ENCODE assay signal across 26 cellular contexts in the genomic region with DNA sequence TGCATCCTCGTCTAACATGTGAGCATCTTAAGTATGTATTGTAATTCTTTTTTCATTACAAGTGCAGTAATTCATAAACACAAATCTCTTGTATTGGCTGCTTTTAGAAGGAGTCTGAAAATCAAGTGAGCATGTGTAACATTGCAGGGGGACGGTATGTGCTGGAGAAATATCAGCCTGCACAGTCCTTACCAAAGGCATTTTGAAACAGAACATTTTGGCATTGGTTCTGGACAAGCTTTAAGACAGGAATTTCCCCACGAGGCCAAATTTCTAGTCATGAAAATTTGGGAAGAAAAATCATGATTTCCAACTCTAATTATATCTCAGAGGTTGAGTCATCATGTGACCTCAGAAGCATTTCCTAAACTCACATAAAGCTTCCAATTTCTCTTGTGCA. TPM values are rescaled to one million over a fixed set of nuclear protein-coding genes. Genes with fewer than 3 reads are reported as not detected.
DNase-seq lines count a peak whose midpoint lies in the region; ATAC-seq and TF ChIP-seq lines count a peak whose summit lies in the region.
"Had no signal": no experiment of that assay in that cellular context is flagged by ENCODE, and none has a peak within 500 bp of the region (broad histone marks: within the 10 kb centered on the region; RNA-seq: fewer than 3 reads in every experiment).

No MANE protein-coding gene starts in this region.

- H3K4me2 ChIP-seq in mesenchymal stem cell (ENCODE audit: low read length, poor library complexity, severe bottlenecking): no peak overlapping the region
- H3K4me2 ChIP-seq: KMS-11 had no signal

- no peaks in the 10 kb centered on the region for H3K36me3 ChIP-seq in mesenchymal stem cell (ENCODE audit: control insufficient read depth in 1 of 2, insufficient read depth in 2 of 2, low read depth in 1 of 2, low read length in 2 of 2)
- H3K36me3 ChIP-seq: ascending aorta, thyroid gland had no signal

- no peak overlapping the region for H3K4me3 ChIP-seq in AG04449 (ENCODE audit: low read depth, low read length)
- no peak overlapping the region for H3K4me3 ChIP-seq in mesenchymal stem cell (ENCODE audit: insufficient read depth in 1 of 2, low read depth in 1 of 2, low read length in 2 of 2)
- H3K4me3 ChIP-seq: ascending aorta, coronary artery, thyroid gland had no signal

- H3K27me3 ChIP-seq in mesenchymal stem cell (ENCODE audit: control insufficient read depth in 1 of 2, insufficient read depth in 1 of 2, low read length in 2 of 2): peaks cover 0 to 6% of the 10 kb centered on the region in 2 experiments
- H3K27me3 ChIP-seq: ascending aorta, thyroid gland had no signal

- no peak for ATAC-seq in HG02938 (IDR thresholded peaks at IDR 0.05; ENCODE audit: unreplicated experiment)
- ATAC-seq: activated T-cell treated with anti-CD3 and anti-CD28 coated beads, Interleukin-2, amount 50 U/mL, for 4 hours; HCT116; naive thymus-derived CD8-positive, alpha-beta T cell; T-helper 17 cell had no signal

- DNase-seq in AG04449 (ENCODE audit: low read depth, low spot score) (peak; percentile 82), GM04503 (ENCODE audit: low read depth) (peak; percentile 93), dedifferentiated amniotic fluid mesenchymal stem cell (ENCODE audit: extremely low spot score) (peak; percentile 81), mesenchymal stem cell (no peak), RWPE1 (ENCODE audit: low spot score) (no peak), NCI-H1092 treated with DMSO at 0.1 percent for 48 hours (lab: John Stamatoyannopoulos, UW) (no peak), NCI-H1930 (lab: John Stamatoyannopoulos, UW) (no peak)
- DNase-seq: activated CD4-positive, alpha-beta memory T cell treated with anti-CD3 and anti-CD28 coated beads, Interleukin-2, amount 10 ng/mL, durations not matched to agents 7 days and 5 days; activated naive CD4-positive, alpha-beta T cell treated with anti-CD3 and anti-CD28 coated beads, Interleukin-2, amount 10 ng/mL, durations not matched to agents 7 days and 5 days; activated T-cell treated with anti-CD3 and anti-CD28 coated beads, Interleukin-2, amount 50 U/mL, for 4 hours; glutamatergic neuron; mammary epithelial cell; naive thymus-derived CD8-positive, alpha-beta T cell; NCI-H1105 treated with DMSO at 0.1 percent for 48 hours; NCI-H526 treated with DMSO at 0.1 percent for 48 hours; SIG-M5; small intestine; stimulated activated CD8-positive, alpha-beta memory T cell treated with anti-CD3 and anti-CD28 coated beads, Interleukin-4, amount 100 ng/mL, for 48 hours; T-helper 17 cell; thyroid gland had no signal

- H3K18ac ChIP-seq in mesenchymal stem cell (ENCODE audit: low read depth in 1 of 2, low read length in 2 of 2): no peak overlapping the region

- H2BK120ac ChIP-seq in mesenchymal stem cell (ENCODE audit: low read depth, low read length): no peak overlapping the region

- H2AK5ac ChIP-seq in mesenchymal stem cell (ENCODE audit: low read length, severe bottlenecking): no peak overlapping the region

- no peak overlapping the region for H3K27ac ChIP-seq in mesenchymal stem cell (ENCODE audit: low read length, poor library complexity, severe bottlenecking)
- H3K27ac ChIP-seq in RWPE1: no peak overlapping the region
- H3K27ac ChIP-seq: KMS-11, thyroid gland, VCaP had no signal

- H3K23ac ChIP-seq in mesenchymal stem cell (ENCODE audit: low read length in 2 of 2): no peak overlapping the region

- WGBS in mesenchymal stem cell: 79% methylated on average over 2 of the region's 3 CpGs

- CTCF ChIA-PET in AG04449 (lab: Yijun Ruan, JAX): no interaction called here
- CTCF ChIA-PET in RWPE1 (lab: Yijun Ruan, JAX): no interaction called here

- no peaks in the 10 kb centered on the region for H3K79me1 ChIP-seq in mesenchymal stem cell (replicated peaks; ENCODE audit: low read length, poor library complexity, severe bottlenecking)

- H4K91ac ChIP-seq in mesenchymal stem cell (ENCODE audit: low read length): no peak overlapping the region

- H2BK5ac ChIP-seq in mesenchymal stem cell (ENCODE audit: low read depth, low read length, poor library complexity, severe bottlenecking): no peak overlapping the region

- H2BK15ac ChIP-seq in mesenchymal stem cell (ENCODE audit: low read depth, poor library complexity, severe bottlenecking): no peak overlapping the region

- no peak overlapping the region for H2BK12ac ChIP-seq in mesenchymal stem cell (ENCODE audit: low read length in 2 of 2)

- H3K4me1 ChIP-seq in mesenchymal stem cell (ENCODE audit: control insufficient read depth, insufficient read depth, low read depth, low read length): peaks cover 4% of the 10 kb centered on the region
- H3K4me1 ChIP-seq: thyroid gland had no signal

- no peak overlapping the region for H3K4ac ChIP-seq in mesenchymal stem cell (ENCODE audit: low read depth in 1 of 2, low read length in 2 of 2)

- H4K8ac ChIP-seq in mesenchymal stem cell (ENCODE audit: low read length): no peak overlapping the region

- no peak overlapping the region for H3K14ac ChIP-seq in mesenchymal stem cell (ENCODE audit: low read length in 2 of 2)

- POLR2A ChIA-PET in AG04449 (lab: Yijun Ruan, JAX) (no interaction called here), RWPE1 (lab: Yijun Ruan, JAX; ENCODE audit: low non-redundant PET) (no interaction called here)

- H3K9ac ChIP-seq in mesenchymal stem cell (ENCODE audit: low read length): peak overlapping the region; percentile 23
- H3K9ac ChIP-seq: KMS-11 had no signal

- no peak overlapping the region for H2AFZ ChIP-seq in mesenchymal stem cell (ENCODE audit: low read depth, low read length)

- H3K9me3 ChIP-seq in mesenchymal stem cell (ENCODE audit: control insufficient read depth, low read length): no peaks in the 10 kb centered on the region
- H3K9me3 ChIP-seq: ascending aorta, thyroid gland had no signal

- TF ChIP-seq CTCF in AG04449 (IDR thresholded peaks at IDR 0.05; ENCODE audit: insufficient read depth, low read length, missing control alignments) (no peak), RWPE1 (conservative IDR thresholded peaks at IDR 0.05; ENCODE audit: low read depth) (no peak)

RNA-seq across cellular contexts. Expression of a gene that starts 24.7 kb away (rescaled TPM):
- polyA plus RNA-seq in mesenchymal stem cell (2013, experiment 1 of 2): 87.1 TPM
- polyA plus RNA-seq in mesenchymal stem cell (2013, experiment 2 of 2): 83.3 TPM
- polyA plus RNA-seq: naive thymus-derived CD8-positive, alpha-beta T cell had no signal

Comparison
In these comparisons a context has a peak if more than half of its experiments do, and no peak if none do; other contexts are left out.
1. DNase-seq: peak in AG04449 (single experiment), GM04503 (single experiment) and dedifferentiated amniotic fluid mesenchymal stem cell (single experiment); none in mesenchymal stem cell (single experiment), RWPE1 (single experiment), NCI-H1092 treated with DMSO at 0.1 percent for 48 hours (single experiment) and NCI-H1930 (0 of 2).